16 cellular contexts compared by ENCODE assay signal in the genomic region with DNA sequence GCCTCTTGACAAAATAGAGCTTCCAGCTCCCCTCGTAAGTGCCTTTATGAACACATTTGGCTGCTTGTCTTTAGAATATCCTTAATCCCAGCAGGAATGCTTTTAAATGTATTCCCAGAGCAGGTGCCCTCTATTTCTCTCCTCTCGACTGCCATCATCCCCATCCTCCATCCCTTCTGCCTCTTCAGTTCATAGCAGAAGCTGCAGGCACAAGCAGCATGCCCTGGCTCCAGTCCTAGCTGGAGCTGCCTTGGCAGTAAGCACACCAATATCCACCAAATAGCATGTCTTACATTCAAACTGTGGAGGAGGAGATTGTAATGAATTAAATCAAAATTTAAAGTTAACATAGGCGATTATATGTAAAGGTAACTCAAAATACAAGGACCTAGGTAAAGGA.
"Had no signal": no experiment of that assay in that cellular context is flagged by ENCODE, and none has a peak within 500 bp of the region (broad histone marks: within the 10 kb centered on the region; RNA-seq: fewer than 3 reads in every experiment).

No MANE protein-coding gene starts in this region.

- H3K27ac ChIP-seq: brain microvascular endothelial cell, lower lobe of right lung, prostate gland, testis, upper lobe of left lung had no signal

- H3K36me3 ChIP-seq: brain microvascular endothelial cell, lower lobe of right lung, prostate gland, upper lobe of left lung had no signal

- ATAC-seq: activated CD4-positive, CD25-positive, alpha-beta regulatory T cell treated with anti-CD3 and anti-CD28 coated beads, Interleukin-2, amount 50 U/mL, for 24 hours; lower lobe of right lung; sciatic nerve; stimulated activated naive CD8-positive, alpha-beta T cell treated with anti-CD3 and anti-CD28 coated beads, Interleukin-15, amount 100 ng/mL, for 72 hours had no signal

- H3K4me3 ChIP-seq: lower lobe of right lung, prostate gland, testis, upper lobe of left lung had no signal

- H3K4me1 ChIP-seq: lower lobe of right lung, prostate gland, testis, upper lobe of left lung had no signal

- H3K9me3 Mint-ChIP-seq: stimulated activated naive CD8-positive, alpha-beta T cell treated with anti-CD3 and anti-CD28 coated beads, Interleukin-15, amount 100 ng/mL, for 72 hours had no signal

- H3K27me3 ChIP-seq: brain microvascular endothelial cell, testis, upper lobe of left lung had no signal

- H3K4me1 Mint-ChIP-seq: central memory CD8-positive, alpha-beta T cell; nephron; stimulated activated naive CD8-positive, alpha-beta T cell treated with anti-CD3 and anti-CD28 coated beads, Interleukin-15, amount 100 ng/mL, for 72 hours had no signal

- H3K27me3 Mint-ChIP-seq: central memory CD8-positive, alpha-beta T cell; dendritic cell treated with granulocyte-macrophage colony-stimulating factor and Interleukin-4, amounts not matched to agents 40 ng/mL and 50 ng/mL, for 4 days; stimulated activated naive CD8-positive, alpha-beta T cell treated with anti-CD3 and anti-CD28 coated beads, Interleukin-15, amount 100 ng/mL, for 72 hours had no signal

- DNase-seq: activated naive CD4-positive, alpha-beta T cell; activated T-cell treated with anti-CD3 and anti-CD28 coated beads for 4 hours; brain microvascular endothelial cell; effector memory CD4-positive, alpha-beta T cell; foreskin fibroblast; glutamatergic neuron; lower lobe of right lung; stimulated activated naive CD8-positive, alpha-beta T cell treated with anti-CD3 and anti-CD28 coated beads, Interleukin-15, amount 100 ng/mL, for 72 hours; testis; upper lobe of left lung had no signal

- H3K4me3 Mint-ChIP-seq: central memory CD8-positive, alpha-beta T cell; dendritic cell treated with granulocyte-macrophage colony-stimulating factor and Interleukin-4, amounts not matched to agents 40 ng/mL and 50 ng/mL, for 4 days; nephron; stimulated activated naive CD8-positive, alpha-beta T cell treated with anti-CD3 and anti-CD28 coated beads, Interleukin-15, amount 100 ng/mL, for 72 hours had no signal

- H3K9me3 ChIP-seq: lower lobe of right lung, prostate gland, testis, upper lobe of left lung had no signal

- H3K27ac Mint-ChIP-seq: dendritic cell treated with granulocyte-macrophage colony-stimulating factor and Interleukin-4, amounts not matched to agents 40 ng/mL and 50 ng/mL, for 4 days; nephron; stimulated activated naive CD8-positive, alpha-beta T cell treated with anti-CD3 and anti-CD28 coated beads, Interleukin-15, amount 100 ng/mL, for 72 hours had no signal
